ENCODE assay signal across 18 cellular contexts in genomic region chr19:5089283-5089682, GRCh38.
"Had no signal": no experiment of that assay in that cellular context is flagged by ENCODE, and none has a peak within 500 bp of the region (broad histone marks: within the 10 kb centered on the region; RNA-seq: fewer than 3 reads in every experiment).

No MANE protein-coding gene starts in this region.

- H3K27me3 Mint-ChIP-seq: dendritic cell treated with granulocyte-macrophage colony-stimulating factor and Interleukin-4, amounts not matched to agents 40 ng/mL and 50 ng/mL, for 4 days; effector memory CD8-positive, alpha-beta T cell; naive thymus-derived CD8-positive, alpha-beta T cell; progenitor cell of endocrine pancreas had no signal

- H3K9me3 Mint-ChIP-seq: dendritic cell treated with granulocyte-macrophage colony-stimulating factor and Interleukin-4, amounts not matched to agents 40 ng/mL and 50 ng/mL, for 4 days; effector memory CD8-positive, alpha-beta T cell had no signal

- H3K36me3 ChIP-seq: pancreas, uterus had no signal

- H3K4me3 Mint-ChIP-seq: dendritic cell treated with granulocyte-macrophage colony-stimulating factor and Interleukin-4, amounts not matched to agents 40 ng/mL and 50 ng/mL, for 4 days; effector memory CD8-positive, alpha-beta T cell; naive thymus-derived CD8-positive, alpha-beta T cell had no signal

- H3K27ac Mint-ChIP-seq: dendritic cell treated with granulocyte-macrophage colony-stimulating factor and Interleukin-4, amounts not matched to agents 40 ng/mL and 50 ng/mL, for 4 days; effector memory CD8-positive, alpha-beta T cell; progenitor cell of endocrine pancreas had no signal

- ATAC-seq: effector memory CD8-positive, alpha-beta T cell; mucosa of descending colon; naive thymus-derived CD8-positive, alpha-beta T cell; pancreas; right cardiac atrium had no signal

- H3K9me3 ChIP-seq: esophagus squamous epithelium, mucosa of descending colon, pancreas, upper lobe of left lung, uterus had no signal

- H3K27ac ChIP-seq: esophagus squamous epithelium, pancreas, upper lobe of left lung, uterus had no signal

- H3K27me3 ChIP-seq: esophagus squamous epithelium, pancreas, upper lobe of left lung, uterus had no signal

- DNase-seq: effector memory CD8-positive, alpha-beta T cell; esophagus squamous epithelium; foreskin fibroblast; head of caudate nucleus; hypothalamus; kidney glomerular epithelial cell; mucosa of descending colon; naive thymus-derived CD8-positive, alpha-beta T cell; occipital lobe; pancreas; right cardiac atrium; small intestine; stimulated activated CD4-positive, alpha-beta T cell treated with anti-CD3 and anti-CD28 coated beads, Interleukin-12 subunit alpha, Interleukin-12 subunit beta, amount 100 ng/mL, for 4 hours; stimulated activated naive CD4-positive, alpha-beta T cell treated with Interleukin-2 at 50 U/mL for 16 hours; uterus had no signal

- H3K4me3 ChIP-seq: esophagus squamous epithelium, mucosa of descending colon, pancreas, upper lobe of left lung, uterus had no signal
